11 cellular contexts compared by ENCODE assay signal in the genomic region with DNA sequence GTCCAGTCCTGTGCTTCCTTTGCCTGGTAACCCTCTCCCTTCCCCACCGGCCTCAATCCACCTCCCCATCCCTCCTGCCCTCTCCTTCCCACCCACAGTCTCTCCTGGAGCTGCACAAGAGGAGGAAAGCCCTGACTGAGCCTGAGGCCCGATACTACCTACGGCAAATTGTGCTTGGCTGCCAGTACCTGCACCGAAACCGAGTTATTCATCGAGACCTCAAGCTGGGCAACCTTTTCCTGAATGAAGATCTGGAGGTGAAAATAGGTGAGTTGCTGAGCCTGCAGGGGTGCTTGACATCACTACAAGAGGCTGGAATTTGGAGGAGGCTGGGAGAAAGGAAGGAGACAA. TPM values are rescaled to one million over a fixed set of nuclear protein-coding genes. Genes with fewer than 3 reads are reported as not detected.
DNase-seq lines count a peak whose midpoint lies in the region; ATAC-seq and TF ChIP-seq lines count a peak whose summit lies in the region.
"Had no signal": no experiment of that assay in that cellular context is flagged by ENCODE, and none has a peak within 500 bp of the region (broad histone marks: within the 10 kb centered on the region; RNA-seq: fewer than 3 reads in every experiment).

No MANE protein-coding gene starts in this region.

- peaks cover 38% of the 10 kb centered on the region for H3K36me3 Mint-ChIP-seq in stimulated activated naive CD8-positive, alpha-beta T cell treated with anti-CD3 and anti-CD28 coated beads, Interleukin-15, Interleukin-2, amounts not matched to agents 100 ng/mL and 50 ng/mL, for 24 hours (ENCODE audit: low read depth)

- H3K27ac ChIP-seq in hepatocyte = no peak overlapping the region

- no peaks in the 10 kb centered on the region for H3K9me3 Mint-ChIP-seq in stimulated activated naive CD8-positive, alpha-beta T cell treated with anti-CD3 and anti-CD28 coated beads, Interleukin-15, Interleukin-2, amounts not matched to agents 100 ng/mL and 50 ng/mL, for 24 hours

- H2AFZ ChIP-seq in hepatocyte = no peak overlapping the region

- peaks cover 19% of the 10 kb centered on the region for H3K4me1 Mint-ChIP-seq in stimulated activated naive CD8-positive, alpha-beta T cell treated with anti-CD3 and anti-CD28 coated beads, Interleukin-15, Interleukin-2, amounts not matched to agents 100 ng/mL and 50 ng/mL, for 24 hours (ENCODE audit: low read depth)

- no peaks in the 10 kb centered on the region for H3K9me2 ChIP-seq in hepatocyte (replicated peaks; ENCODE audit: insufficient read depth)

- no peak for ATAC-seq in stimulated activated naive CD8-positive, alpha-beta T cell treated with anti-CD3 and anti-CD28 coated beads, Interleukin-15, Interleukin-2, amounts not matched to agents 100 U/mL and 50 U/mL, for 24 hours
- ATAC-seq in HG03175 (IDR thresholded peaks at IDR 0.05; ENCODE audit: unreplicated experiment) = no peak
- ATAC-seq in GM21786 (IDR thresholded peaks at IDR 0.05; ENCODE audit: unreplicated experiment) = no peak
- no peak for ATAC-seq in HG03521 (IDR thresholded peaks at IDR 0.05; ENCODE audit: unreplicated experiment)

- no peaks in the 10 kb centered on the region for H3K36me3 ChIP-seq in hepatocyte (replicated peaks; ENCODE audit: insufficient read depth, low read depth)

- 23% methylated on average over 6 of the region's 6 CpGs for WGBS in hepatocyte (ENCODE audit: low lambda C conversion rate, missing lambda C conversion rate)

- H3K27me3 ChIP-seq in hepatocyte = no peaks in the 10 kb centered on the region

- H3K4me3 Mint-ChIP-seq in stimulated activated naive CD8-positive, alpha-beta T cell treated with anti-CD3 and anti-CD28 coated beads, Interleukin-15, Interleukin-2, amounts not matched to agents 100 ng/mL and 50 ng/mL, for 24 hours = peak overlapping the region; percentile 92

- H3K4me2 ChIP-seq in hepatocyte = peak overlapping the region; percentile 98

- no peaks in the 10 kb centered on the region for H3K9me3 ChIP-seq in hepatocyte (ENCODE audit: low read depth)

- peaks cover 6% of the 10 kb centered on the region for H3K4me1 ChIP-seq in hepatocyte (ENCODE audit: insufficient read depth)

- H3K27ac Mint-ChIP-seq in stimulated activated naive CD8-positive, alpha-beta T cell treated with anti-CD3 and anti-CD28 coated beads, Interleukin-15, Interleukin-2, amounts not matched to agents 100 ng/mL and 50 ng/mL, for 24 hours = no peak overlapping the region

- no peak for TF ChIP-seq CTCF in WI38 (IDR thresholded peaks at IDR 0.05; ENCODE audit: low read depth, low read length)
- TF ChIP-seq CTCF in hepatocyte (IDR thresholded peaks at IDR 0.05; ENCODE audit: poor library complexity) = no peak

- H3K4me3 ChIP-seq in WI38 (ENCODE audit: low read depth, low read length) = peak overlapping the region; percentile 79
- no peak overlapping the region for H3K4me3 ChIP-seq in hepatocyte

- H3K27me3 Mint-ChIP-seq in stimulated activated naive CD8-positive, alpha-beta T cell treated with anti-CD3 and anti-CD28 coated beads, Interleukin-15, Interleukin-2, amounts not matched to agents 100 ng/mL and 50 ng/mL, for 24 hours = no peaks in the 10 kb centered on the region

- H3K79me2 ChIP-seq in hepatocyte = peaks cover 31% of the 10 kb centered on the region

- no peak for DNase-seq in stimulated activated naive CD8-positive, alpha-beta T cell treated with anti-CD3 and anti-CD28 coated beads, Interleukin-15, Interleukin-2, amounts not matched to agents 100 U/mL and 50 U/mL, for 24 hours
- DNase-seq in hepatocyte (ENCODE audit: low spot score) = no peak
- no peak for DNase-seq in NCI-H1105 treated with DMSO at 0.1 percent for 48 hours (lab: John Stamatoyannopoulos, UW)
- DNase-seq: T1000 had no signal

- no peaks in the 10 kb centered on the region for H4K20me1 ChIP-seq in hepatocyte (ENCODE audit: insufficient read depth, poor library complexity, severe bottlenecking)

RNA-seq across cellular contexts. Expression of a gene that starts 1.3 kb away (rescaled TPM):
- total RNA-seq in hepatocyte = 3.2 and 5.0 TPM in 2 replicates
- polyA plus RNA-seq in hepatocyte = 13.6 and 17.8 TPM in 2 replicates

RNA-seq across cellular contexts. Expression of a gene that starts 33.1 kb away (rescaled TPM):
- 0.60 and 0.97 TPM in 2 replicates for total RNA-seq in hepatocyte
- polyA plus RNA-seq in hepatocyte = 0.22 and 0.46 TPM in 2 replicates
- total RNA-seq: dermis microvascular lymphatic vessel endothelial cell, myocyte had no signal

RNA-seq across cellular contexts. Expression of a gene that starts 38.7 kb away (rescaled TPM):
- 24.0 and 31.7 TPM in 2 replicates for total RNA-seq in hepatocyte
- polyA plus RNA-seq in hepatocyte = 9.8 and 23.3 TPM in 2 replicates

RNA-seq across cellular contexts. Expression of a gene that starts 38.9 kb away (rescaled TPM):
- total RNA-seq in hepatocyte = 4.3 and 6.6 TPM in 2 replicates
- polyA plus RNA-seq in hepatocyte = 2.6 and 4.5 TPM in 2 replicates
